1 cellular context compared by ENCODE assay signal in genomic region chr2:62194558-62195420, GRCh38.
TF ChIP-seq lines count a peak whose summit lies in the region.

No MANE protein-coding gene starts in this region.

TF ChIP-seq in endothelial cell of umbilical vein, 7 proteins besides CTCF, POLR2A, EP300 and RAD21:
- TF ChIP-seq FOS (IDR thresholded peaks at IDR 0.05; ENCODE audit: borderline replicate concordance, insufficient read depth, low read length) = no peak
- TF ChIP-seq MAX (IDR thresholded peaks at IDR 0.05; ENCODE audit: insufficient read depth, insufficient read length) = no peak
- TF ChIP-seq GATA2 (IDR thresholded peaks at IDR 0.05; ENCODE audit: insufficient read depth, insufficient read length, low read depth, low read length) = no peak
- TF ChIP-seq JUN (IDR thresholded peaks at IDR 0.05; ENCODE audit: borderline replicate concordance, insufficient read depth, insufficient read length, low read depth) = no peak
- TF ChIP-seq EZH2 (IDR thresholded peaks at IDR 0.05; ENCODE audit: borderline replicate concordance, low read depth, low read length, severe bottlenecking) = no peak
- TF ChIP-seq POLR2AphosphoS5 (IDR thresholded peaks at IDR 0.05; ENCODE audit: insufficient read depth, low read depth, low read length) = no peak
- no peak for TF ChIP-seq MYC (IDR thresholded peaks at IDR 0.05; ENCODE audit: low read depth, low read length)
